Comparison of ENCODE assay signal across 18 cellular contexts in the genomic region with DNA sequence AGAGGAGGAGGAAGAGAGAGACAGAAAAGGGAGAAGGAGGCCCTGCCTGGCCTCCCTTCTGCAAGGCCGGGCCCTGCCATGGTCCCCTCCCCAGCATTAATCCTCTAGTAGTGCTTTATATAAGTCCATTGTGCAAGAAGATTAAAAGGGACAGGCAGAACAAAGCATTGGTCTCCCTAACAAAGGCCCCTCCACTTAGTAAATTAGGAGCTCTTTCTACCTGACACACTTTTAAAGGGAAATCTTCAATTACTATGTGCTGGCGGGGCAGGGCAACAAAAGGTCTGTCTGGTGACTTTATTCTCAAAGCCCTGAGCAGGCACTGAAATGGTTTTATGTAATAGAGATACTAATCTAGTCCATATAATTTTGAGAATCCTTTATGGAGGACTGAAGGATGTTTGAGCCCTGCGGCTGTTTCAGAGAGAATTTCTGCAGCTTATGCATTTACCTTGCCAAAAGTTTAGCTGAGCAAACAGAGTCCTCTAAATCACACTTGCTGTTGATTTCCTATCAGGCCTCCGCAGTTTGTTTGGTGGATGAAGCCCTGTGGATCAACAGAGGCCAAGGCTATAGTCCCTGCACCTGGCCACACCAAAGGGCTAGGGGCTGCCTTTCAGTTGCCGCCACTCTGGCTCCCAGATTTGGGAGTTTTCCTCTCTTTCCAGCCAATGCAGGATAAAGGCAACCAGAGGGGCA.
DNase-seq lines count a peak whose midpoint lies in the region; ATAC-seq and TF ChIP-seq lines count a peak whose summit lies in the region.
"Had no signal": no experiment of that assay in that cellular context is flagged by ENCODE, and none has a peak within 500 bp of the region (broad histone marks: within the 10 kb centered on the region; RNA-seq: fewer than 3 reads in every experiment).

No MANE protein-coding gene starts in this region.

- no peaks in the 10 kb centered on the region for H3K9me3 ChIP-seq in upper lobe of right lung
- no peaks in the 10 kb centered on the region for H3K9me3 ChIP-seq in lower lobe of right lung
- H3K9me3 ChIP-seq: Peyer's patch had no signal

- H3K36me3 ChIP-seq in upper lobe of right lung = no peaks in the 10 kb centered on the region
- H3K36me3 ChIP-seq in lower lobe of right lung = no peaks in the 10 kb centered on the region
- H3K36me3 ChIP-seq: Peyer's patch had no signal

- ATAC-seq in upper lobe of right lung (no peak), HG03457 (IDR thresholded peaks at IDR 0.05; ENCODE audit: unreplicated experiment) (no peak), lower lobe of right lung (no peak)
- ATAC-seq: Right ventricle myocardium inferior had no signal

- no peaks in the 10 kb centered on the region for H3K9me3 Mint-ChIP-seq in chondrocyte (ENCODE audit: low read depth)

- DNase-seq in NCI-H146 (lab: John Stamatoyannopoulos, UW) (peak; percentile 11), NCI-H146 treated with DMSO at 0.1 percent for 48 hours (lab: John Stamatoyannopoulos, UW; ENCODE audit: unreplicated experiment) (no peak), NCI-H82 (lab: John Stamatoyannopoulos, UW) (peak; percentile 87), chondrocyte (ENCODE audit: low spot score) (peak; percentile 15), upper lobe of right lung (peak; percentile 19), lower lobe of right lung (no peak)
- DNase-seq in stimulated activated CD4-positive, alpha-beta T cell treated with anti-CD3 and anti-CD28 coated beads, Interleukin-12 subunit alpha, Interleukin-12 subunit beta, amount 100 ng/mL, for 4 hours = no peak
- DNase-seq: GDM1, HCEC 1CT, IMR-90, NCI-H1092, NCI-H187 treated with DMSO at 0.1 percent for 48 hours, NCI-H446 treated with DMSO at 0.1 percent for 48 hours, Peyer's patch, SW 1271 had no signal

- TF ChIP-seq CTCF in chondrocyte (IDR thresholded peaks at IDR 0.05) = no peak
- no peak for TF ChIP-seq CTCF in upper lobe of right lung (IDR thresholded peaks at IDR 0.05)
- no peak for TF ChIP-seq CTCF in lower lobe of right lung (IDR thresholded peaks at IDR 0.05)

- no peaks in the 10 kb centered on the region for H3K4me1 Mint-ChIP-seq in chondrocyte (ENCODE audit: low read depth)
- H3K4me1 Mint-ChIP-seq: B cell had no signal

- peaks cover 3% of the 10 kb centered on the region for H3K27me3 ChIP-seq in upper lobe of right lung
- peaks cover 18% of the 10 kb centered on the region for H3K27me3 ChIP-seq in lower lobe of right lung (ENCODE audit: low read depth)
- H3K27me3 ChIP-seq: Peyer's patch had no signal

- H3K36me3 Mint-ChIP-seq in chondrocyte (ENCODE audit: low read depth) = peaks cover 4% of the 10 kb centered on the region

- intact Hi-C loops in upper lobe of right lung (cut with DNase I) (no loop called here), lower lobe of right lung (cut with DNase I) (no loop called here)

- H3K4me3 ChIP-seq in upper lobe of right lung (no peak overlapping the region), lower lobe of right lung (no peak overlapping the region)
- H3K4me3 ChIP-seq: Peyer's patch had no signal

- no peak overlapping the region for H3K27ac ChIP-seq in upper lobe of right lung
- H3K27ac ChIP-seq in lower lobe of right lung = no peak overlapping the region
- H3K27ac ChIP-seq: Peyer's patch had no signal

- H3K27ac Mint-ChIP-seq in chondrocyte (ENCODE audit: unreplicated experiment) = no peak overlapping the region
- H3K27ac Mint-ChIP-seq: B cell had no signal

- no peak overlapping the region for H3K4me3 Mint-ChIP-seq in chondrocyte (ENCODE audit: unreplicated experiment)
- H3K4me3 Mint-ChIP-seq: B cell had no signal

- peaks cover 76% of the 10 kb centered on the region for H3K27me3 Mint-ChIP-seq in chondrocyte (ENCODE audit: low read depth)

- H3K4me1 ChIP-seq in upper lobe of right lung = no peaks in the 10 kb centered on the region
- no peaks in the 10 kb centered on the region for H3K4me1 ChIP-seq in lower lobe of right lung
- H3K4me1 ChIP-seq: Peyer's patch had no signal

Comparison
In these comparisons a context has a peak if more than half of its experiments do, and no peak if none do; other contexts are left out.
1. DNase-seq: peak in NCI-H146 (single experiment), NCI-H82 (single experiment), chondrocyte (single experiment) and upper lobe of right lung (single experiment); none in NCI-H146 treated with DMSO at 0.1 percent for 48 hours (single experiment), stimulated activated CD4-positive, alpha-beta T cell treated with anti-CD3 and anti-CD28 coated beads, Interleukin-12 subunit alpha, Interleukin-12 subunit beta, amount 100 ng/mL, for 4 hours (single experiment) and lower lobe of right lung (single experiment).